ENCODE assay signal across 13 cellular contexts in genomic region chr7:82343-83155, GRCh38.
DNase-seq lines count a peak whose midpoint lies in the region; ATAC-seq and TF ChIP-seq lines count a peak whose summit lies in the region.
"Had no signal": no experiment of that assay in that cellular context is flagged by ENCODE, and none has a peak within 500 bp of the region (broad histone marks: within the 10 kb centered on the region; RNA-seq: fewer than 3 reads in every experiment).

No MANE protein-coding gene starts in this region.

- H3K4me3 ChIP-seq in heart right ventricle (no peak overlapping the region), coronary artery (no peak overlapping the region), HAP-1 (no peak overlapping the region)

- DNase-seq in cardiac septum (ENCODE audit: low spot score) (peak; percentile 35), heart right ventricle (no peak), coronary artery (ENCODE audit: low spot score) (peak; percentile 62), occipital lobe (lab: John Stamatoyannopoulos, UW) (no peak), cerebellar nuclear complex (lab: John Stamatoyannopoulos, UW) (no peak), HAP-1 (ENCODE audit: low spot score in 2 of 2) (no peak)
- DNase-seq: ACHN; activated CD4-positive, alpha-beta T cell treated with anti-CD3 and anti-CD28 coated beads for 48 hours; activated naive CD4-positive, alpha-beta T cell treated with Interleukin-2 at 50 U/mL for 16 hours; Karpas-422; NCI-H748 treated with DMSO at 0.1 percent for 48 hours had no signal

- 85 to 86% methylated on average over 35 of the region's 35 CpGs for WGBS in heart right ventricle, 2 donors

- in situ Hi-C loops in HAP-1 (cut with MboI; ENCODE audit: low sequenced_read_pairs), result no loop called here

- H3K36me3 Mint-ChIP-seq in nephron (ENCODE audit: low read depth), result no peaks in the 10 kb centered on the region

- H3K9me3 Mint-ChIP-seq in nephron, result no peaks in the 10 kb centered on the region

- ATAC-seq in heart right ventricle, result no peak
- ATAC-seq in HG02840 (IDR thresholded peaks at IDR 0.05; ENCODE audit: low FRiP score, unreplicated experiment), result no peak

- TF ChIP-seq CTCF in heart right ventricle (IDR thresholded peaks at IDR 0.05) (no peak), coronary artery (IDR thresholded peaks at IDR 0.05) (no peak), nephron (IDR thresholded peaks at IDR 0.05; ENCODE audit: unreplicated experiment in 3 of 3) (no peak)

- H3K4me1 ChIP-seq in heart right ventricle (peaks cover 0 to 7% (median 0%) of the 10 kb centered on the region in 9 donors), HAP-1 (no peaks in the 10 kb centered on the region)

- intact Hi-C loops in cardiac septum (cut with DNase I) (no loop called here), heart right ventricle (cut with DNase I) (no loop called here)

- H3K4me3 Mint-ChIP-seq in nephron, result no peak overlapping the region

- H3K36me3 ChIP-seq in heart right ventricle, result no peaks in the 10 kb centered on the region
- no peaks in the 10 kb centered on the region for H3K36me3 ChIP-seq in HAP-1 (replicated peaks)

- H3K27me3 ChIP-seq in heart right ventricle (peaks cover 0 to 22% (median 9%) of the 10 kb centered on the region in 7 donors), HAP-1 (ENCODE audit: low read depth) (no peaks in the 10 kb centered on the region)

- H3K27ac Mint-ChIP-seq in nephron, result peak overlapping the region in 2 of 3 experiments; percentile 13 to 19

- peaks cover 32% of the 10 kb centered on the region for H3K27me3 Mint-ChIP-seq in nephron (ENCODE audit: low read depth)

- peaks cover 44% of the 10 kb centered on the region for H3K4me1 Mint-ChIP-seq in nephron

- H3K9me3 ChIP-seq in heart right ventricle (no peaks in the 10 kb centered on the region), HAP-1 (no peaks in the 10 kb centered on the region)

- no peak overlapping the region for H3K27ac ChIP-seq in heart right ventricle
- H3K27ac ChIP-seq in coronary artery, result no peak overlapping the region

Comparison
In these comparisons a context has a peak if more than half of its experiments do, and no peak if none do; other contexts are left out.
1. DNase-seq: peak in cardiac septum (single experiment) and coronary artery (single experiment); none in heart right ventricle (0 of 2), occipital lobe (single experiment), cerebellar nuclear complex (0 of 2) and HAP-1 (0 of 2).